ENCODE assay signal across 1 cellular context in the genomic region with DNA sequence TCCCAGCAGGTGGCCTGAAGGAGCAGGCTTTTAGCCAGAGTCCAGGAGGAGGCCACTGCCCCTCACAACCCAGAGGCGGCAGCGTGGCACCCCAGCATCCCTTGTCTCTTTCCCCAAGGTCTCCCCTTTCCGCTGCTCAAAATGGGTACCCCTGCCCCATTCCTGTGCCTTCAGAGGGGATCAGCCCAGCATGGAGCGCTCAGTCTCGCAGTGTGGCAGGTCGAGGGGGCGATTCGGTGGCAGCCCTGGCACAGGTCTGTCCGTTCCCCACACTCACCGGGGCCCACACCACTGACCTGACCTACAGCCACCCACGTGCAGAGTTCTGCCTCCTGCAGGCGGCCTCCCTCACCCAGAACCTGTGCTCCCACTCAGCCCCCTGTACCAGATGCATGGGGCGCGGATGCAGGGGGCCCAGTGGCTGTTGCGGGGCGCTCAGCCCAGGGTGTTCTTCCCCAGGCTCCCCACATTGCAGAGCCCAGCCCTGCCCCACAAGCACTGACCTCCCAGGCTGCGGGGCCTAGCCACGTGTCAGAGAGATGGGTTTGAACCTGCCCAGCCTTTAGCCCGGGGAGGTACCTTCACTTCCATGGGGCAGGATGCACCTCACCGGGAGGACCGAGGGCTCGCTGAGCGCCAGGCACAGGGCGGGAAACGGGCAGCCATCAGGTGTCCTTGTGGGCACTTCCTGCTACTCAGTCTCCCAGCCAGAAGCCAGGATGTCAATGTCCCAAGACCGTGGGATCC.
TF ChIP-seq lines count a peak whose summit lies in the region.

No MANE protein-coding gene starts in this region.

TF ChIP-seq in IMR-90, 13 proteins besides CTCF, POLR2A, EP300 and RAD21:
- TF ChIP-seq, protein P1, sequence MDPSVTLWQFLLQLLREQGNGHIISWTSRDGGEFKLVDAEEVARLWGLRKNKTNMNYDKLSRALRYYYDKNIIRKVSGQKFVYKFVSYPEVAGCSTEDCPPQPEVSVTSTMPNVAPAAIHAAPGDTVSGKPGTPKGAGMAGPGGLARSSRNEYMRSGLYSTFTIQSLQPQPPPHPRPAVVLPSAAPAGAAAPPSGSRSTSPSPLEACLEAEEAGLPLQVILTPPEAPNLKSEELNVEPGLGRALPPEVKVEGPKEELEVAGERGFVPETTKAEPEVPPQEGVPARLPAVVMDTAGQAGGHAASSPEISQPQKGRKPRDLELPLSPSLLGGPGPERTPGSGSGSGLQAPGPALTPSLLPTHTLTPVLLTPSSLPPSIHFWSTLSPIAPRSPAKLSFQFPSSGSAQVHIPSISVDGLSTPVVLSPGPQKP (IDR thresholded peaks at IDR 0.05; ENCODE audit: borderline replicate concordance, low read depth, low read length): no peak
- no peak for TF ChIP-seq FOS (IDR thresholded peaks at IDR 0.05; ENCODE audit: low read depth, low read length)
- TF ChIP-seq MAFK (IDR thresholded peaks at IDR 0.05; ENCODE audit: low read depth, low read length): no peak
- no peak for TF ChIP-seq RCOR1 (IDR thresholded peaks at IDR 0.05; ENCODE audit: insufficient replicate concordance, low read length)
TF ChIP-seq in IMR-90: peak in this region for 0.
